Comparison of ENCODE assay signal across 8 cellular contexts in genomic region chr20:10034717-10035571, GRCh38. TPM values are rescaled to one million over a fixed set of nuclear protein-coding genes. Genes with fewer than 3 reads are reported as not detected.
DNase-seq lines count a peak whose midpoint lies in the region; ATAC-seq and TF ChIP-seq lines count a peak whose summit lies in the region.

Gene ANKEF1 (plus strand): TSS chr20:10034987. CDS start chr20:10038302, 3,315 bp downstream.

- no peak for TF ChIP-seq CTCF in GM12864 (IDR thresholded peaks at IDR 0.05; ENCODE audit: low read depth, low read length, missing control alignments)

- H3K9ac ChIP-seq in rectal smooth muscle tissue (ENCODE audit: low read length) = peak within 1 kb of the TSS; percentile 6

- H3K27me3 Mint-ChIP-seq in T-cell = peaks cover 6 to 7% of the 10 kb centered on the region in 2 donors

- peak within 1 kb of the TSS; percentile 54 for H3K4me3 ChIP-seq in GM12864 (ENCODE audit: low read depth, low read length)
- peak within 1 kb of the TSS; percentile 68 for H3K4me3 ChIP-seq in rectal smooth muscle tissue (ENCODE audit: low read length)

- no peaks in the 10 kb centered on the region for H3K36me3 ChIP-seq in rectal smooth muscle tissue (ENCODE audit: control insufficient read depth, insufficient read depth, low read length)

- H3K4me3 Mint-ChIP-seq in T-cell = peak within 1 kb of the TSS; percentile 67 to 73 (median 72)

- H3K9me3 Mint-ChIP-seq in T-cell = no peaks in the 10 kb centered on the region

- peak; percentile 98 for ATAC-seq in HG02623 (IDR thresholded peaks at IDR 0.05; ENCODE audit: unreplicated experiment)
- ATAC-seq in T-cell (replicated peaks in 1 of 4) = peak; percentile 98 to 99 (median 99)

- POLR2A ChIA-PET in T-cell (lab: Charles Lee) = no interaction called here

- H3K27me3 ChIP-seq in rectal smooth muscle tissue (ENCODE audit: control insufficient read depth, insufficient read depth, low read length) = no peaks in the 10 kb centered on the region

- H3K27ac ChIP-seq in angular gyrus (ENCODE audit: low read depth, low read length) (peak within 1 kb of the TSS; percentile 55), rectal smooth muscle tissue (ENCODE audit: low read depth, low read length) (no peak within 1 kb of the TSS)

- H3K4me1 ChIP-seq in rectal smooth muscle tissue (ENCODE audit: control insufficient read depth, insufficient read depth, low read length) = no peaks in the 10 kb centered on the region

- H3K4me1 Mint-ChIP-seq in T-cell = peaks cover 14 to 16% (median 15%) of the 10 kb centered on the region in 3 donors

- peak within 1 kb of the TSS; percentile 10 to 78 for H3K27ac Mint-ChIP-seq in T-cell

- CTCF ChIA-PET in T-cell (lab: Charles Lee) = interaction anchor here in 1 of 2 donors (1.1 to 1.9 kb wide), 3 partner anchors 57 to 400 kb away, joined by 4 to 6 read pairs (median 5); partner anchors contain the start of genes MKKS and SLX4IP

- DNase-seq in GM12864 (ENCODE audit: low read depth) (peak; percentile 8), NCI-H1092 treated with DMSO at 0.1 percent for 48 hours (lab: John Stamatoyannopoulos, UW) (peak; percentile 85), T-cell (peak; percentile 60 to 86 (median 76)), hepatic stellate cell (ENCODE audit: low spot score) (peak; percentile 55), Kasumi-1 (lab: John Stamatoyannopoulos, UW) (no peak)

- H3K36me3 Mint-ChIP-seq in T-cell = peaks cover 7% of the 10 kb centered on the region

RNA-seq across cellular contexts. Expression of gene ANKEF1, which starts in this region (rescaled TPM):
- 1 to 10 TPM; 1.9 to 7.0 (median 4.1) TPM for total RNA-seq in T-cell

Comparison
In these comparisons a context has a peak if more than half of its experiments do, and no peak if none do; other contexts are left out.
1. DNase-seq: peak in GM12864 (single experiment), NCI-H1092 treated with DMSO at 0.1 percent for 48 hours (single experiment), T-cell (34 of 34) and hepatic stellate cell (single experiment); none in Kasumi-1 (0 of 2).